In the genomic region with DNA sequence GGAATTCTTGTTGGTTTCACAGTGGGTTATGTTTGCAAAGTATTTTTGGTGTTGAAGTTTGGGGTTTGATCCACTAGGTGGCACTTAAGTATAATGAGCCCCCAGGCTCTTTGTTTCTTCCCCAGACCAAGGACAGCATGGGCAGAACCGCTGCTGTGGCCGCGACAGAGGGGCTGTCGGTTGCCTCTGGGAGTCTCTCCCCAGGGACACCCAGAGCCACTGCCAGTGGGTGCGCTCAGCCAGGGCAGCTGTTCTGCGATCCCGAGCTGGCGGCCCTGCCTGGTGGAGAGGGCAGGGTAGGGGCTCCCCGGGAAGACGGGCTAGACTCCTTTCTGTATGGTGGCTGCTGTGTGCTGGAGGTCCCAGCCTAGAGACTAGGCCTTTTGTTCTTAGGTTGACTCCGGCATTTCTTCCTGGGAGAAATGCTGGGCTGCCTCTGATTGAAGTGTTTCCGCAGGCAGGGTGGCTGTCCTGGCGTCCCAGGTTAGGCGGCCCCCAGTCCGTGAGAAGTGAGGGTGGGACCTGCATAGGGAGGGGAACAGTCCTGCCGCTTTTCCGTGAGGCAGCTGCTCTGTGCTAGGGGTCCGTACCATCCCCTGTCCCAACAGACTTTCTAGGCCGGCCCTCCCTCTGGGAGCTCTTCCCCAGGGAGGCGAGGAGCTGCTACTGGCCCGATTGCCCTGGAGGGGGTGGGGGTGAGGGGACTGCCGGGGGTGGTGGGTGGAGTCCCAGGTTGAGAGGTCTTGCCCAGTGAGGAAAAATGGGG, we compare ENCODE assay signal across 15 cellular contexts.
DNase-seq lines count a peak whose midpoint lies in the region; ATAC-seq and TF ChIP-seq lines count a peak whose summit lies in the region.
"Had no signal": no experiment of that assay in that cellular context is flagged by ENCODE, and none has a peak within 500 bp of the region (broad histone marks: within the 10 kb centered on the region; RNA-seq: fewer than 3 reads in every experiment).

No MANE protein-coding gene starts in this region.

- TF ChIP-seq CTCF in DOHH2 (IDR thresholded peaks at IDR 0.05; ENCODE audit: low read depth, low read length, poor library complexity, severe bottlenecking) (peak; percentile 64), HFFc6 (IDR thresholded peaks at IDR 0.05) (peak; percentile 29)

- no peak for DNase-seq in HFFc6
- peak; percentile 16 for DNase-seq in SK-N-DZ (ENCODE audit: low spot score)
- no peak for DNase-seq in left lobe of liver (ENCODE audit: low spot score)
- no peak for DNase-seq in CD1c-positive myeloid dendritic cell (ENCODE audit: extremely low spot score)
- no peak for DNase-seq in SKM-1 treated with dmso at 0.1 percent for 144 hours (lab: John Stamatoyannopoulos, UW; ENCODE audit: unreplicated experiment)
- DNase-seq: activated T-cell treated with anti-CD3 and anti-CD28 coated beads, Interleukin-2, amount 50 U/mL, for 48 hours; DMS 273 treated with DMSO at 0.1 percent for 48 hours; MG63; stimulated activated CD4-positive, alpha-beta T cell treated with anti-CD3 and anti-CD28 coated beads, Interleukin-2, amount 100 ng/mL, for 24 hours; stimulated activated naive CD8-positive, alpha-beta T cell treated with anti-CD3 and anti-CD28 coated beads, Interleukin-15, amount 100 ng/mL, for 72 hours had no signal

- H3K27me3 Mint-ChIP-seq in HFFc6 (ENCODE audit: insufficient read depth) = peaks cover 4% of the 10 kb centered on the region
- H3K27me3 Mint-ChIP-seq: stimulated activated naive CD8-positive, alpha-beta T cell treated with anti-CD3 and anti-CD28 coated beads, Interleukin-15, amount 100 ng/mL, for 72 hours had no signal

- no peak overlapping the region for H3K4me2 ChIP-seq in DOHH2 (ENCODE audit: low read length)

- peaks cover 12% of the 10 kb centered on the region for H3K4me1 Mint-ChIP-seq in HFFc6 (ENCODE audit: low read depth)

- peaks cover 29% of the 10 kb centered on the region for H3K9me3 Mint-ChIP-seq in HFFc6

- no peaks in the 10 kb centered on the region for H3K9me3 ChIP-seq in DOHH2 (ENCODE audit: control insufficient read depth, insufficient read depth, low read length)
- H3K9me3 ChIP-seq: MG63 had no signal

- ATAC-seq in left lobe of liver (peak; percentile 47), GM21825 (IDR thresholded peaks at IDR 0.05; ENCODE audit: unreplicated experiment) (no peak), HG03469 (IDR thresholded peaks at IDR 0.05; ENCODE audit: unreplicated experiment) (no peak)
- ATAC-seq: left lung had no signal

- H4K20me1 ChIP-seq in DOHH2 (ENCODE audit: control insufficient read depth, insufficient read depth, low read depth, low read length) = no peaks in the 10 kb centered on the region

- H3K36me3 Mint-ChIP-seq in HFFc6 (ENCODE audit: low read depth) = no peaks in the 10 kb centered on the region

- no peaks in the 10 kb centered on the region for H3K36me3 ChIP-seq in DOHH2 (ENCODE audit: control insufficient read depth, low read length)
- H3K36me3 ChIP-seq: breast epithelium, left lung, MG63 had no signal

- no peak overlapping the region for H3K27ac Mint-ChIP-seq in HFFc6
- H3K27ac Mint-ChIP-seq: stimulated activated naive CD8-positive, alpha-beta T cell treated with anti-CD3 and anti-CD28 coated beads, Interleukin-15, amount 100 ng/mL, for 72 hours had no signal

- no peak overlapping the region for H3K4me3 Mint-ChIP-seq in HFFc6
- H3K4me3 Mint-ChIP-seq: stimulated activated naive CD8-positive, alpha-beta T cell treated with anti-CD3 and anti-CD28 coated beads, Interleukin-15, amount 100 ng/mL, for 72 hours had no signal

- H3K79me2 ChIP-seq in DOHH2 (ENCODE audit: control insufficient read depth, low read length) = no peaks in the 10 kb centered on the region

- no peaks in the 10 kb centered on the region for H3K27me3 ChIP-seq in DOHH2 (ENCODE audit: control insufficient read depth, low read length)
- H3K27me3 ChIP-seq: breast epithelium, left lung, MG63 had no signal

- no peaks in the 10 kb centered on the region for H3K4me1 ChIP-seq in DOHH2 (ENCODE audit: control insufficient read depth, low read length)
- H3K4me1 ChIP-seq: breast epithelium, left lung had no signal

- H3F3A ChIP-seq in DOHH2 (ENCODE audit: control insufficient read depth, insufficient read depth) = no peaks in the 10 kb centered on the region

- no peaks in the 10 kb centered on the region for H3K9me2 ChIP-seq in DOHH2 (replicated peaks; ENCODE audit: control insufficient read depth, low read length)

- H3K4me3 ChIP-seq in DOHH2 (ENCODE audit: low read length) = no peak overlapping the region
- H3K4me3 ChIP-seq: breast epithelium, left lung, MG63 had no signal

- no peak overlapping the region for H3K27ac ChIP-seq in DOHH2 (ENCODE audit: low read depth, low read length)
- H3K27ac ChIP-seq: breast epithelium, left lung had no signal
